ENCODE assay signal across 17 cellular contexts in the genomic region with DNA sequence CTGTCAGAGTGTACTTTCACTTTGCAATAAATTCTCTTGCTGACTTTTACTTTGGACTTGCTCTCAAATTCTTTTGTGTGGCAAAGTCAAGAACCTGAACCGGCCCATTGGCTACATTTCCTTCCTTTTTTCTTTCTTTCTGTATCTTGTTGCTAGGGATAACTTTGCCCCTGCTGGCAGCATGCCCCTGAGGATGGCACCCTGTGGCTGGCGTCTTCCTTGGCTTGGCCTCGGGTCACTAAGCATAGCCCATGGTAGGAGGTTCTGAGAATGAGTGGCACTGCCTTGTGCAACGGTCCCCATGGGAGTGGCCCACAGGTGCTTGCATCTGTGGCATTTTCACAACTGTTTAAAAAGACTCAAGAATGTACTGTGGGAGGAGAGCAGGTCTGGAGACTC. TPM values are rescaled to one million over a fixed set of nuclear protein-coding genes. Genes with fewer than 3 reads are reported as not detected.
DNase-seq lines count a peak whose midpoint lies in the region; ATAC-seq, FAIRE-seq and TF ChIP-seq lines count a peak whose summit lies in the region.
"Had no signal": no experiment of that assay in that cellular context is flagged by ENCODE, and none has a peak within 500 bp of the region (broad histone marks: within the 10 kb centered on the region; RNA-seq: fewer than 3 reads in every experiment).

No MANE protein-coding gene starts in this region.

- peaks cover 11% of the 10 kb centered on the region; the same call in 1 of the 2 replicates for H3K4me1 ChIP-seq in GM12878 (ENCODE audit: control insufficient read depth, insufficient read depth, low read length)
- H3K4me1 ChIP-seq: uterus had no signal

- peak overlapping the region; percentile 68 for H3K4me2 ChIP-seq in GM12878 (ENCODE audit: control insufficient read depth, insufficient read depth)

- SMC1A ChIA-PET in GM12878 (lab: Charles Lee; ENCODE audit: uncharacterized antibody, unreplicated experiment): interaction anchor here (1.1 to 2.1 kb wide), 4 partner anchors 12 to 126 kb away, joined by 3 to 9 read pairs (median 6); no protein-coding TSS in a partner anchor

- no peak for TF ChIP-seq POLR2A in GM12878 (IDR thresholded peaks at IDR 0.05; ENCODE audit: low read depth, low read length)

- no peak for TF ChIP-seq RAD21 in GM12878 (IDR thresholded peaks at IDR 0.05; ENCODE audit: insufficient read depth, low read depth, low read length)

- 0% methylated on average over 4 of the region's 4 CpGs for WGBS in GM12878 (ENCODE audit: insufficient coverage, insufficient replicate concordance, low lambda C conversion rate, missing lambda C conversion rate)

- H3K27me3 ChIP-seq in GM12878 (replicated peaks in 1 of 2; ENCODE audit: control insufficient read depth in 2 of 2, insufficient read depth in 2 of 2, low read length in 1 of 2): no peaks in the 10 kb centered on the region
- H3K27me3 ChIP-seq: uterus had no signal

- peaks cover 2% of the 10 kb centered on the region for H3K27me3 Mint-ChIP-seq in activated CD8-positive, alpha-beta memory T cell treated with anti-CD3 and anti-CD28 coated beads, Interleukin-2, amount 10 ng/mL, durations not matched to agents 7 days and 5 days
- H3K27me3 Mint-ChIP-seq in stimulated activated naive CD8-positive, alpha-beta T cell treated with anti-CD3 and anti-CD28 coated beads, Interleukin-15, amount 100 ng/mL, for 72 hours: no peaks in the 10 kb centered on the region

- peaks cover 56% of the 10 kb centered on the region for H3K4me1 Mint-ChIP-seq in activated CD8-positive, alpha-beta memory T cell treated with anti-CD3 and anti-CD28 coated beads, Interleukin-2, amount 10 ng/mL, durations not matched to agents 7 days and 5 days
- peaks cover 81% of the 10 kb centered on the region for H3K4me1 Mint-ChIP-seq in stimulated activated naive CD8-positive, alpha-beta T cell treated with anti-CD3 and anti-CD28 coated beads, Interleukin-15, amount 100 ng/mL, for 72 hours

- H3K79me2 ChIP-seq in GM12878 (ENCODE audit: control insufficient read depth, insufficient read depth, low read length): no peaks in the 10 kb centered on the region

- CTCF ChIA-PET in activated CD8-positive, alpha-beta memory T cell treated with anti-CD3 and anti-CD28 coated beads, Interleukin-2, amount 10 ng/mL, durations not matched to agents 7 days and 5 days (lab: Charles Lee): interaction anchor here (0.7 to 3.4 kb wide), 14 partner anchors 8 to 256 kb away, joined by 3 to 22 read pairs (median 8); no protein-coding TSS in a partner anchor
- CTCF ChIA-PET in GM12878 (lab: Yijun Ruan, JAX): interaction anchor here (1.2 to 2.6 kb wide), 7 partner anchors 10 to 59 kb away, joined by 5 to 12 read pairs (median 8); no protein-coding TSS in a partner anchor
- CTCF ChIA-PET in HEK293T (lab: Yijun Ruan, JAX): no interaction called here

- no peak for TF ChIP-seq EP300 in GM12878 (IDR thresholded peaks at IDR 0.05; ENCODE audit: borderline replicate concordance in 1 of 2, control insufficient read depth in 1 of 2, low read depth in 2 of 2, low read length in 2 of 2)

- POLR2A ChIA-PET in GM12878 (lab: Charles Lee): interaction anchor here (1.0 kb wide), 3 partner anchors 13 to 50 kb away, joined by 3 to 6 read pairs (median 3); no protein-coding TSS in a partner anchor
- POLR2A ChIA-PET in HEK293T (lab: Yijun Ruan, JAX): no interaction called here

- peak; percentile 37 for ATAC-seq in activated CD8-positive, alpha-beta memory T cell treated with anti-CD3 and anti-CD28 coated beads, Interleukin-2, amount 10 ng/mL, durations not matched to agents 7 days and 5 days
- peak; percentile 76 for ATAC-seq in GM12878
- ATAC-seq in stimulated activated naive CD8-positive, alpha-beta T cell treated with anti-CD3 and anti-CD28 coated beads, Interleukin-15, amount 100 ng/mL, for 72 hours: peak; percentile 36
- no peak for ATAC-seq in HG02678 (IDR thresholded peaks at IDR 0.05; ENCODE audit: unreplicated experiment)
- ATAC-seq in GM19395 (IDR thresholded peaks at IDR 0.05; ENCODE audit: unreplicated experiment): no peak
- ATAC-seq: K562 had no signal

- no peaks in the 10 kb centered on the region for H3K36me3 ChIP-seq in GM12878 (ENCODE audit: control insufficient read depth in 2 of 2, insufficient read depth in 2 of 2, low read length in 1 of 2)
- H3K36me3 ChIP-seq: uterus had no signal

- in situ Hi-C loops in GM12878 (cut with MboI): no loop called here

- no peak for DNase-seq in activated CD8-positive, alpha-beta memory T cell treated with anti-CD3 and anti-CD28 coated beads, Interleukin-2, amount 10 ng/mL, durations not matched to agents 7 days and 5 days
- no peak for DNase-seq in activated CD8-positive, alpha-beta memory T cell treated with anti-CD3 and anti-CD28 coated beads, Interleukin-2, amount 50 U/mL, for 4 hours
- DNase-seq in Jurkat, Clone E6-1 (ENCODE audit: low read depth, low spot score): no peak
- DNase-seq in GM12878 (ENCODE audit: low read depth, low spot score): no peak
- no peak for DNase-seq in stimulated activated naive CD8-positive, alpha-beta T cell treated with anti-CD3 and anti-CD28 coated beads, Interleukin-15, amount 100 ng/mL, for 72 hours
- no peak for DNase-seq in HEK293T (ENCODE audit: extremely low spot score)
- DNase-seq: NCI-H146, NCI-H526, nucleus accumbens, Right ventricle myocardium superior, uterus had no signal

- RAD21 ChIA-PET in GM12878 (lab: Charles Lee; ENCODE audit: unreplicated experiment): interaction anchor here (1.1 to 2.4 kb wide), 4 partner anchors 11 to 55 kb away, joined by 3 to 7 read pairs (median 6); no protein-coding TSS in a partner anchor

- H3K9me3 Mint-ChIP-seq in activated CD8-positive, alpha-beta memory T cell treated with anti-CD3 and anti-CD28 coated beads, Interleukin-2, amount 10 ng/mL, durations not matched to agents 7 days and 5 days (ENCODE audit: low read depth): no peaks in the 10 kb centered on the region
- no peaks in the 10 kb centered on the region for H3K9me3 Mint-ChIP-seq in stimulated activated naive CD8-positive, alpha-beta T cell treated with anti-CD3 and anti-CD28 coated beads, Interleukin-15, amount 100 ng/mL, for 72 hours

- peak overlapping the region; percentile 39 for H3K4me3 ChIP-seq in Jurkat, Clone E6-1 (ENCODE audit: low read length)
- H3K4me3 ChIP-seq in GM12878: no peak overlapping the region
- H3K4me3 ChIP-seq: K562, uterus had no signal

- no peak for TF ChIP-seq CTCF in GM12878 (IDR thresholded peaks at IDR 0.05 in 2 of 3, conservative IDR thresholded peaks at IDR 0.05 in 1 of 3; ENCODE audit: control insufficient read depth in 2 of 3, extremely low read depth in 1 of 3, insufficient read depth in 1 of 3, low read depth in 3 of 3, low read length in 3 of 3)

- peak overlapping the region; percentile 72 for H3K4me3 Mint-ChIP-seq in activated CD8-positive, alpha-beta memory T cell treated with anti-CD3 and anti-CD28 coated beads, Interleukin-2, amount 10 ng/mL, durations not matched to agents 7 days and 5 days
- H3K4me3 Mint-ChIP-seq in stimulated activated naive CD8-positive, alpha-beta T cell treated with anti-CD3 and anti-CD28 coated beads, Interleukin-15, amount 100 ng/mL, for 72 hours: peak overlapping the region; percentile 75 to 77

- no peaks in the 10 kb centered on the region for H4K20me1 ChIP-seq in GM12878 (ENCODE audit: control insufficient read depth, insufficient read depth)

- peak; percentile 87 for FAIRE-seq in GM12878 (lab: Jason Lieb, UNC)
- FAIRE-seq: K562, TTC549 had no signal

- H3K27ac ChIP-seq in GM12878 (ENCODE audit: control insufficient read depth, insufficient read depth): no peak overlapping the region
- H3K27ac ChIP-seq: uterus had no signal

- H3K27ac Mint-ChIP-seq in activated CD8-positive, alpha-beta memory T cell treated with anti-CD3 and anti-CD28 coated beads, Interleukin-2, amount 10 ng/mL, durations not matched to agents 7 days and 5 days: peak overlapping the region; percentile 80
- peak overlapping the region in 1 of 2 donors; percentile 44 for H3K27ac Mint-ChIP-seq in stimulated activated naive CD8-positive, alpha-beta T cell treated with anti-CD3 and anti-CD28 coated beads, Interleukin-15, amount 100 ng/mL, for 72 hours

- no TSS peak for BruUV-seq in GM12878 (replicated peaks; lab: Mats Ljungman, UMichigan)

- H3K9ac ChIP-seq in GM12878 (ENCODE audit: control insufficient read depth, insufficient read depth, low read length): no peak overlapping the region

- intact Hi-C loops in GM12878 (cut with micrococcal nuclease; ENCODE audit: unreplicated experiment): no loop called here

- H3K36me3 Mint-ChIP-seq in activated CD8-positive, alpha-beta memory T cell treated with anti-CD3 and anti-CD28 coated beads, Interleukin-2, amount 10 ng/mL, durations not matched to agents 7 days and 5 days: no peaks in the 10 kb centered on the region

- H3K9me3 ChIP-seq in GM12878 (replicated peaks; ENCODE audit: control insufficient read depth, insufficient read depth, low read length): no peaks in the 10 kb centered on the region; the same call in 2 of the 3 replicates
- H3K9me3 ChIP-seq: uterus had no signal

- H2AFZ ChIP-seq in GM12878 (ENCODE audit: control insufficient read depth, low read depth, low read length): peak overlapping the region; percentile 24; the same call in 1 of the 2 replicates

RNA-seq across cellular contexts. Expression of gene HLA-F, which starts 14.1 kb away (rescaled TPM):
- total RNA-seq in activated CD8-positive, alpha-beta memory T cell treated with anti-CD3 and anti-CD28 coated beads, Interleukin-2, amount 10 ng/mL, durations not matched to agents 7 days and 5 days: 100 to 1,000 TPM; 300 to 444 TPM
- 35.1 TPM for polyA plus RNA-seq in Jurkat, Clone E6-1 (2012; ENCODE audit: insufficient read depth, insufficient read length)
- total RNA-seq in GM12878 (2013; cell fraction: nucleolus; rRNA removed): 698 and 699 TPM in 2 replicates
- 310 and 335 TPM in 2 replicates for total RNA-seq in GM12878 (2014; rRNA removed)
- total RNA-seq in GM12878 (2014; rRNA removed; fragmentation: Illumina TruSeq; extraction: Trizol): 147 and 149 TPM in 2 replicates
- total RNA-seq in GM12878 (2021): 302 and 313 TPM in 2 replicates
- polyA plus RNA-seq in GM12878 (2011; ENCODE audit: low read depth): 183 TPM
- 174 and 276 TPM in 2 replicates for polyA plus RNA-seq in GM12878 (2011; rRNA removed)
- 229 and 329 TPM in 2 replicates for polyA plus RNA-seq in GM12878 (2011; cell fraction: cytosol; rRNA removed)
- polyA plus RNA-seq in GM12878 (2011; cell fraction: nucleus; rRNA removed): 1,246 and 1,757 TPM in 2 replicates
- polyA plus RNA-seq in GM12878 (2012): 338 and 424 TPM in 2 replicates
- 29.4 and 87.6 TPM in 2 replicates for polyA plus RNA-seq in GM12878 (2014; fragmentation: Illumina TruSeq; extraction: Trizol)
- polyA plus RNA-seq in GM12878 (2014; fragmentation: Nextera tagmentation; extraction: Ambion mirVana): 100 to 1,000 TPM in 1 of 2 experiments, 10 to 100 TPM in 1; 30.1 to 107 TPM
- polyA plus RNA-seq in GM12878 (2014; rRNA removed): 342 and 354 TPM in 2 replicates
- polyA plus RNA-seq in GM12878 (2016; fragmentation: Nextera tagmentation; extraction: Ambion mirVana): 100 to 1,000 TPM; 120 to 143 TPM
- 141 and 186 TPM in 2 replicates for polyA minus RNA-seq in GM12878 (2011; rRNA and poly(A)+ RNA removed)
- polyA minus RNA-seq in GM12878 (2011; cell fraction: cytosol; rRNA and poly(A)+ RNA removed): 53.2 and 58.8 TPM in 2 replicates
- polyA minus RNA-seq in GM12878 (2011; cell fraction: nucleus; rRNA and poly(A)+ RNA removed): 427 and 490 TPM in 2 replicates

RNA-seq across cellular contexts. Expression of gene ZFP57, which starts 28.2 kb away (rescaled TPM):
- 10 to 100 TPM; 14.1 to 16.1 TPM for total RNA-seq in activated CD8-positive, alpha-beta memory T cell treated with anti-CD3 and anti-CD28 coated beads, Interleukin-2, amount 10 ng/mL, durations not matched to agents 7 days and 5 days
- not detected for polyA plus RNA-seq in Jurkat, Clone E6-1 (2012; ENCODE audit: insufficient read depth, insufficient read length)
- total RNA-seq in GM12878 (2013; cell fraction: nucleolus; rRNA removed): not detected in 2 replicates
- total RNA-seq in GM12878 (2014; rRNA removed) (not detected in 2 replicates), GM12878 (2014; rRNA removed; fragmentation: Illumina TruSeq; extraction: Trizol) (not detected in 2 replicates), GM12878 (2021) (not detected in 2 replicates)
- 0.85 TPM for polyA plus RNA-seq in GM12878 (2011; ENCODE audit: low read depth)
- polyA plus RNA-seq in GM12878 (2011; rRNA removed) (not detected in 2 replicates), GM12878 (2014; fragmentation: Illumina TruSeq; extraction: Trizol) (not detected in 2 replicates), GM12878 (2014; fragmentation: Nextera tagmentation; extraction: Ambion mirVana) (not detected), GM12878 (2014; rRNA removed) (not detected in 2 replicates), GM12878 (2016; fragmentation: Nextera tagmentation; extraction: Ambion mirVana) (not detected)
- polyA plus RNA-seq in GM12878 (2011; cell fraction: cytosol; rRNA removed): not detected in 2 replicates
- polyA plus RNA-seq in GM12878 (2011; cell fraction: nucleus; rRNA removed): not detected in 2 replicates
- 0.98 and 1.1 TPM in 2 replicates for polyA plus RNA-seq in GM12878 (2012)
- not detected in 2 replicates for polyA minus RNA-seq in GM12878 (2011; rRNA and poly(A)+ RNA removed)
- not detected in 2 replicates for polyA minus RNA-seq in GM12878 (2011; cell fraction: cytosol; rRNA and poly(A)+ RNA removed)
- polyA minus RNA-seq in GM12878 (2011; cell fraction: nucleus; rRNA and poly(A)+ RNA removed): not detected in 2 replicates
- total RNA-seq: Right ventricle myocardium superior had no signal

RNA-seq across cellular contexts. Expression of gene MOG, which starts 52.3 kb away (rescaled TPM):
- not detected for total RNA-seq in activated CD8-positive, alpha-beta memory T cell treated with anti-CD3 and anti-CD28 coated beads, Interleukin-2, amount 10 ng/mL, durations not matched to agents 7 days and 5 days
- polyA plus RNA-seq in Jurkat, Clone E6-1 (2012; ENCODE audit: insufficient read depth, insufficient read length): not detected
- total RNA-seq in GM12878 (2013; cell fraction: nucleolus; rRNA removed): not detected in 2 replicates
- total RNA-seq in GM12878 (2014; rRNA removed) (not detected in 2 replicates), GM12878 (2014; rRNA removed; fragmentation: Illumina TruSeq; extraction: Trizol) (not detected in 2 replicates), GM12878 (2021) (not detected in 2 replicates)
- not detected for polyA plus RNA-seq in GM12878 (2011; ENCODE audit: low read depth)
- polyA plus RNA-seq in GM12878 (2011; rRNA removed) (not detected in 2 replicates), GM12878 (2014; fragmentation: Illumina TruSeq; extraction: Trizol) (0.30 TPM in 1 of 2 replicates, not detected in the other), GM12878 (2014; fragmentation: Nextera tagmentation; extraction: Ambion mirVana) (not detected), GM12878 (2014; rRNA removed) (not detected in 2 replicates), GM12878 (2016; fragmentation: Nextera tagmentation; extraction: Ambion mirVana) (not detected)
- not detected in 2 replicates for polyA plus RNA-seq in GM12878 (2011; cell fraction: cytosol; rRNA removed)
- polyA plus RNA-seq in GM12878 (2011; cell fraction: nucleus; rRNA removed): not detected in 2 replicates
- polyA plus RNA-seq in GM12878 (2012): 0.11 and 0.20 TPM in 2 replicates
- not detected in 2 replicates for polyA minus RNA-seq in GM12878 (2011; rRNA and poly(A)+ RNA removed)
- not detected in 2 replicates for polyA minus RNA-seq in GM12878 (2011; cell fraction: cytosol; rRNA and poly(A)+ RNA removed)
- polyA minus RNA-seq in GM12878 (2011; cell fraction: nucleus; rRNA and poly(A)+ RNA removed): not detected in 2 replicates
- total RNA-seq: Daoy, K562, lower leg skin, uterus had no signal
- polyA plus RNA-seq: K562 had no signal

Comparison
In these comparisons a context has a peak if more than half of its experiments do, and no peak if none do; other contexts are left out.
1. ATAC-seq: peak in activated CD8-positive, alpha-beta memory T cell treated with anti-CD3 and anti-CD28 coated beads, Interleukin-2, amount 10 ng/mL, durations not matched to agents 7 days and 5 days (single experiment), GM12878 (single experiment) and stimulated activated naive CD8-positive, alpha-beta T cell treated with anti-CD3 and anti-CD28 coated beads, Interleukin-15, amount 100 ng/mL, for 72 hours (single experiment); none in HG02678 (single experiment) and GM19395 (single experiment).
2. RNA of gene ZFP57, which starts 28.2 kb away (total RNA-seq): 14.1 to 16.1 TPM in activated CD8-positive, alpha-beta memory T cell treated with anti-CD3 and anti-CD28 coated beads, Interleukin-2, amount 10 ng/mL, durations not matched to agents 7 days and 5 days; not detected in GM12878; every median in the first group is over 10 times any median in the second.